ENCODE assay signal across 19 cellular contexts in the genomic region with DNA sequence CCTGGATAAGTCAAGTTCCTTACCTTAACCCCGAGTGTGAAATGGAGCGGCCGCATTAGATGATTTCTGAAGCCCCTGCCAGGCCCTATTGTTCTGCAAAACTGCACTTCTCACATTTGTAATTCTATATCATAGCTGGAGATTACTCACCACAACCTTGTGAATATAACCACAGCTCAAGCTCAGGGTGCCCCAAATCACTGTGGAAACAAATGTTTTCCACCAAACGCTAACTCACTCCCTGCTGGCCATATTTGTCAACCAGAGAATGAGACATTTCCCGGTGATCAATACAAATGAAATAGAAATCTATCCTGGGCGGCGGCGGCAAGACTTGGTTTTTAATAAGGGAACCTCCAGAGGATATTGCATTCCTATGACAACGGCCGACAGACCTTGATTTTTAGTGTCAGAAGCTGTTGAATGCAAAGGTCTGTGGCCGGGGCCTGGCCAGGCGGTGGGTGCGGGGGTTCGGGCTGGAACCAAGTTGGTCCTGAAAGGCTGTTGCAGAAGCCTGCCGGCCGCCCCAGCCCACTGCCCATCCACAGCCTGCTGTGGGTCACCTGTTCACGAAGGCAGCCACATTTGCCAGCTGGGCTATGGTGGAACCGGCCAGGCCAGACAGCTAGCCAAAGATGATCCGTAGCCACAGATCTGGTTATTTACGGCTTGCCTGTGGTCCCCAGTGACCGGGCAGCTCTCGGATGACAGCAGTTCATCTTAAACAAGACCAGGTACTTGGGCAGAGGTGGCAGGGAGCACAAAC.
DNase-seq lines count a peak whose midpoint lies in the region; ATAC-seq and TF ChIP-seq lines count a peak whose summit lies in the region.
"Had no signal": no experiment of that assay in that cellular context is flagged by ENCODE, and none has a peak within 500 bp of the region (broad histone marks: within the 10 kb centered on the region; RNA-seq: fewer than 3 reads in every experiment).

No MANE protein-coding gene starts in this region.

- no peak overlapping the region for H3K27ac ChIP-seq in GM23338 (ENCODE audit: low read depth)
- H3K27ac ChIP-seq: gastroesophageal sphincter, RWPE1, transverse colon had no signal

- no peak overlapping the region for H3K4me3 Mint-ChIP-seq in GM23338
- peak overlapping the region; percentile 85 for H3K4me3 Mint-ChIP-seq in central memory CD8-positive, alpha-beta T cell
- H3K4me3 Mint-ChIP-seq in nephron progenitor cell, result peak overlapping the region; percentile 64

- H4K20me1 ChIP-seq in GM23338 (replicated peaks; ENCODE audit: insufficient read depth), result no peaks in the 10 kb centered on the region

- H3K4me1 Mint-ChIP-seq in GM23338, result peaks cover 43% of the 10 kb centered on the region
- peaks cover 57% of the 10 kb centered on the region for H3K4me1 Mint-ChIP-seq in central memory CD8-positive, alpha-beta T cell
- peaks cover 96% of the 10 kb centered on the region for H3K4me1 Mint-ChIP-seq in nephron progenitor cell

- H3K27ac Mint-ChIP-seq in GM23338 (no peak overlapping the region), nephron progenitor cell (peak overlapping the region; percentile 71)
- peak overlapping the region; percentile 75 for H3K27ac Mint-ChIP-seq in central memory CD8-positive, alpha-beta T cell (ENCODE audit: low read depth)
- H3K27ac Mint-ChIP-seq: CD4-positive, CD25-positive, alpha-beta regulatory T cell had no signal

- H3K4me1 ChIP-seq in GM23338 (ENCODE audit: insufficient read depth), result peaks cover 18% of the 10 kb centered on the region

- H3K4me3 ChIP-seq in GM23338, result no peak overlapping the region
- H3K4me3 ChIP-seq: gastroesophageal sphincter, HAP-1, transverse colon had no signal

- H3F3A ChIP-seq in GM23338 (replicated peaks; ENCODE audit: low read depth), result 0 out of 2 replicates have a peak, but pooled peaks cover 5% of the 10 kb centered on the region

- H3K27me3 Mint-ChIP-seq in GM23338 (ENCODE audit: insufficient read depth, low read depth, poor library complexity) (peaks cover 14% of the 10 kb centered on the region), nephron progenitor cell (ENCODE audit: low read depth, poor library complexity) (no peaks in the 10 kb centered on the region)
- no peaks in the 10 kb centered on the region for H3K27me3 Mint-ChIP-seq in central memory CD8-positive, alpha-beta T cell

- no peaks in the 10 kb centered on the region; the same call in 2 of the 3 replicates for H3K9me3 Mint-ChIP-seq in GM23338
- no peaks in the 10 kb centered on the region for H3K9me3 Mint-ChIP-seq in central memory CD8-positive, alpha-beta T cell
- no peaks in the 10 kb centered on the region for H3K9me3 Mint-ChIP-seq in nephron progenitor cell

- no peak overlapping the region for H3K4me2 ChIP-seq in GM23338

- TF ChIP-seq CTCF in GM23338 (conservative IDR thresholded peaks at IDR 0.05; ENCODE audit: low read depth in 2 of 2), result no peak
- no peak for TF ChIP-seq CTCF in nephron progenitor cell (IDR thresholded peaks at IDR 0.05)

- peak; percentile 10; the same call in 1 of the 3 replicates for ATAC-seq in GM23338
- no peak for ATAC-seq in central memory CD8-positive, alpha-beta T cell (replicated peaks; ENCODE audit: extremely low read depth, poor library complexity, severe bottlenecking)
- no peak for ATAC-seq in GM21360 (IDR thresholded peaks at IDR 0.05; ENCODE audit: unreplicated experiment)
- ATAC-seq in HG03439 (IDR thresholded peaks at IDR 0.05; ENCODE audit: unreplicated experiment), result no peak
- ATAC-seq: gastroesophageal sphincter, right cardiac atrium had no signal

- no peaks in the 10 kb centered on the region for H3K36me3 ChIP-seq in GM23338 (ENCODE audit: insufficient read depth)
- H3K36me3 ChIP-seq: gastroesophageal sphincter, HAP-1, transverse colon had no signal

- DNase-seq in NOMO-1 treated with DMSO at 0.1 percent for 48 hours (lab: John Stamatoyannopoulos, UW; ENCODE audit: unreplicated experiment) (peak; percentile 3), NOMO-1 (lab: John Stamatoyannopoulos, UW; ENCODE audit: unreplicated experiment in 2 of 2) (no peak), GM23338 (ENCODE audit: low spot score) (no peak), nephron progenitor cell (no peak), NCI-H69 (lab: John Stamatoyannopoulos, UW) (no peak)
- DNase-seq in central memory CD8-positive, alpha-beta T cell (ENCODE audit: low spot score in 2 of 2), result no peak
- DNase-seq: activated CD4-positive, CD25-positive, alpha-beta regulatory T cell; activated CD8-positive, alpha-beta memory T cell treated with anti-CD3 and anti-CD28 coated beads, Interleukin-2, amount 50 U/mL, for 48 hours; caudate nucleus; CD4-positive, CD25-positive, alpha-beta regulatory T cell; NCI-H2081; stimulated activated CD4-positive, alpha-beta T cell treated with anti-CD3 and anti-CD28 coated beads, Interleukin-4, amount 100 ng/mL, for 1 hour; transverse colon had no signal

- H3K27me3 ChIP-seq in GM23338 (ENCODE audit: insufficient read depth), result peaks cover 6% of the 10 kb centered on the region

- no peaks in the 10 kb centered on the region for H3K79me2 ChIP-seq in GM23338 (replicated peaks; ENCODE audit: insufficient read depth)

- H2AFZ ChIP-seq in GM23338, result peak overlapping the region; percentile 81

- H3K36me3 Mint-ChIP-seq in GM23338 (ENCODE audit: low read depth), result no peaks in the 10 kb centered on the region
- H3K36me3 Mint-ChIP-seq in central memory CD8-positive, alpha-beta T cell (ENCODE audit: insufficient read depth), result peaks cover 18% of the 10 kb centered on the region
- no peaks in the 10 kb centered on the region for H3K36me3 Mint-ChIP-seq in nephron progenitor cell (ENCODE audit: low read depth)
- H3K36me3 Mint-ChIP-seq: CD4-positive, CD25-positive, alpha-beta regulatory T cell had no signal

- H3K9me2 ChIP-seq in GM23338 (ENCODE audit: insufficient read depth), result no peaks in the 10 kb centered on the region

TF ChIP-seq in GM23338, 12 proteins besides CTCF, POLR2A, EP300 and RAD21 (continues in another document):
- TF ChIP-seq, protein P1, sequence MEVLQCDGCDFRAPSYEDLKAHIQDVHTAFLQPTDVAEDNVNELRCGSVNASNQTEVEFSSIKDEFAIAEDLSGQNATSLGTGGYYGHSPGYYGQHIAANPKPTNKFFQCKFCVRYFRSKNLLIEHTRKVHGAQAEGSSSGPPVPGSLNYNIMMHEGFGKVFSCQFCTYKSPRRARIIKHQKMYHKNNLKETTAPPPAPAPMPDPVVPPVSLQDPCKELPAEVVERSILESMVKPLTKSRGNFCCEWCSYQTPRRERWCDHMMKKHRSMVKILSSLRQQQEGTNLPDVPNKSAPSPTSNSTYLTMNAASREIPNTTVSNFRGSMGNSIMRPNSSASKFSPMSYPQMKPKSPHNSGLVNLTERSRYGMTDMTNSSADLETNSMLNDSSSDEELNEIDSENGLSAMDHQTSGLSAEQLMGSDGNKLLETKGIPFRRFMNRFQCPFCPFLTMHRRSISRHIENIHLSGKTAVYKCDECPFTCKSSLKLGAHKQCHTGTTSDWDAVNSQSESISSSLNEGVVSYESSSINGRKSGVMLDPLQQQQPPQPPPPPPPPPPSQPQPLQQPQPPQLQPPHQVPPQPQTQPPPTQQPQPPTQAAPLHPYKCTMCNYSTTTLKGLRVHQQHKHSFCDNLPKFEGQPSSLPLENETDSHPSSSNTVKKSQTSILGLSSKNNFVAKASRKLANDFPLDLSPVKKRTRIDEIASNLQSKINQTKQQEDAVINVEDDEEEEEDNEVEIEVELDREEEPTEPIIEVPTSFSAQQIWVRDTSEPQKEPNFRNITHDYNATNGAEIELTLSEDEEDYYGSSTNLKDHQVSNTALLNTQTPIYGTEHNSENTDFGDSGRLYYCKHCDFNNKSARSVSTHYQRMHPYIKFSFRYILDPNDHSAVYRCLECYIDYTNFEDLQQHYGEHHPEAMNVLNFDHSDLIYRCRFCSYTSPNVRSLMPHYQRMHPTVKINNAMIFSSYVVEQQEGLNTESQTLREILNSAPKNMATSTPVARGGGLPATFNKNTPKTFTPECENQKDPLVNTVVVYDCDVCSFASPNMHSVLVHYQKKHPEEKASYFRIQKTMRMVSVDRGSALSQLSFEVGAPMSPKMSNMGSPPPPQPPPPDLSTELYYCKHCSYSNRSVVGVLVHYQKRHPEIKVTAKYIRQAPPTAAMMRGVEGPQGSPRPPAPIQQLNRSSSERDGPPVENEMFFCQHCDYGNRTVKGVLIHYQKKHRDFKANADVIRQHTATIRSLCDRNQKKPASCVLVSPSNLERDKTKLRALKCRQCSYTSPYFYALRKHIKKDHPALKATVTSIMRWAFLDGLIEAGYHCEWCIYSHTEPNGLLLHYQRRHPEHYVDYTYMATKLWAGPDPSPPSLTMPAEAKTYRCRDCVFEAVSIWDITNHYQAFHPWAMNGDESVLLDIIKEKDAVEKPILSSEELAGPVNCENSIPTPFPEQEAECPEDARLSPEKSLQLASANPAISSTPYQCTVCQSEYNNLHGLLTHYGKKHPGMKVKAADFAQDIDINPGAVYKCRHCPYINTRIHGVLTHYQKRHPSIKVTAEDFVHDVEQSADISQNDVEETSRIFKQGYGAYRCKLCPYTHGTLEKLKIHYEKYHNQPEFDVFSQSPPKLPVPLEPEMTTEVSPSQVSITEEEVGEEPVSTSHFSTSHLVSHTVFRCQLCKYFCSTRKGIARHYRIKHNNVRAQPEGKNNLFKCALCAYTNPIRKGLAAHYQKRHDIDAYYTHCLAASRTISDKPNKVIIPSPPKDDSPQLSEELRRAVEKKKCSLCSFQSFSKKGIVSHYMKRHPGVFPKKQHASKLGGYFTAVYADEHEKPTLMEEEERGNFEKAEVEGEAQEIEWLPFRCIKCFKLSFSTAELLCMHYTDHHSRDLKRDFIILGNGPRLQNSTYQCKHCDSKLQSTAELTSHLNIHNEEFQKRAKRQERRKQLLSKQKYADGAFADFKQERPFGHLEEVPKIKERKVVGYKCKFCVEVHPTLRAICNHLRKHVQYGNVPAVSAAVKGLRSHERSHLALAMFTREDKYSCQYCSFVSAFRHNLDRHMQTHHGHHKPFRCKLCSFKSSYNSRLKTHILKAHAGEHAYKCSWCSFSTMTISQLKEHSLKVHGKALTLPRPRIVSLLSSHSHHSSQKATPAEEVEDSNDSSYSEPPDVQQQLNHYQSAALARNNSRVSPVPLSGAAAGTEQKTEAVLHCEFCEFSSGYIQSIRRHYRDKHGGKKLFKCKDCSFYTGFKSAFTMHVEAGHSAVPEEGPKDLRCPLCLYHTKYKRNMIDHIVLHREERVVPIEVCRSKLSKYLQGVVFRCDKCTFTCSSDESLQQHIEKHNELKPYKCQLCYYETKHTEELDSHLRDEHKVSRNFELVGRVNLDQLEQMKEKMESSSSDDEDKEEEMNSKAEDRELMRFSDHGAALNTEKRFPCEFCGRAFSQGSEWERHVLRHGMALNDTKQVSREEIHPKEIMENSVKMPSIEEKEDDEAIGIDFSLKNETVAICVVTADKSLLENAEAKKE (CRISPR knock-in tag; IDR thresholded peaks at IDR 0.05), result no peak
- no peak for TF ChIP-seq ZNF331 (CRISPR knock-in tag; IDR thresholded peaks at IDR 0.05; ENCODE audit: low read depth)
